Comparison of ENCODE assay signal across 20 cellular contexts in the genomic region with DNA sequence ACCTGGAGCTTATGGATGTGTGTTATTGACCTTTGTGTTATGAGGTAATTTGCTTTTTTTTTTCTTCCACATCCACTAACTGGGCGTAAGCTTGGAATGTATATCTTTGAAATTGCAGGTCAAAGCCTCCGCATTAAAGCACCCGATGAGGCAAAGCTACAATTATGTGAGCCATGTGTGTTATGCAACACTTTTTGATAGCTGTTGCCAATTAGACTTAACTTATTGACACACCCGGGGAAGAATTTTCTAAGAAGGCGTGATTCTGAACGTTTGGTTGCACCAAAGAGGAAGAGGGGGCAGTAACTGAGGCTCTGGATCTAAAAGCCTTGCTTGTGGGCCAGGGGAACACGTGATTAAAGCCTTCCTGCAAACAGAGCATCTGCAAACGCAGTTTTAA. TPM values are rescaled to one million over a fixed set of nuclear protein-coding genes. Genes with fewer than 3 reads are reported as not detected.
DNase-seq lines count a peak whose midpoint lies in the region; ATAC-seq, FAIRE-seq and TF ChIP-seq lines count a peak whose summit lies in the region.
"Had no signal": no experiment of that assay in that cellular context is flagged by ENCODE, and none has a peak within 500 bp of the region (broad histone marks: within the 10 kb centered on the region; RNA-seq: fewer than 3 reads in every experiment).

No MANE protein-coding gene starts in this region.

- H3K4me1 ChIP-seq in iPS-15b (ENCODE audit: control insufficient read depth, insufficient read depth, low read length) (no peaks in the 10 kb centered on the region), small intestine (ENCODE audit: control insufficient read depth in 2 of 2, insufficient read depth in 1 of 2, low read depth in 1 of 2, low read length in 1 of 2) (peaks cover 2 to 4% of the 10 kb centered on the region in 2 donors), adrenal gland (replicated peaks in 1 of 2) (no peaks in the 10 kb centered on the region)
- H3K4me1 ChIP-seq: left ventricle myocardium inferior had no signal

- intact Hi-C loops in adrenal gland (cut with DNase I) = loop anchor here in 1 of 2 donors (5.0 kb wide), 1 partner anchor 49 kb away; no protein-coding TSS in a partner anchor

- H3K9me3 ChIP-seq in iPS-15b (ENCODE audit: control insufficient read depth, insufficient read depth, low read length) (no peaks in the 10 kb centered on the region), small intestine (ENCODE audit: control insufficient read depth, low read depth) (no peaks in the 10 kb centered on the region), adrenal gland (replicated peaks in 1 of 3) (no peaks in the 10 kb centered on the region)
- H3K9me3 ChIP-seq: HAP-1, left ventricle myocardium inferior, spleen had no signal

- 16 to 57% (median 37%) methylated on average over 8 of the region's 8 CpGs for WGBS in small intestine, 3 donors
- 67 to 89% (median 75%) methylated on average over 8 of the region's 8 CpGs for WGBS in adrenal gland, 4 donors

- no peak for ATAC-seq in HG02973 (IDR thresholded peaks at IDR 0.05; ENCODE audit: unreplicated experiment)

- TF ChIP-seq POLR2A in adrenal gland (IDR thresholded peaks at IDR 0.05) = no peak

- no peaks in the 10 kb centered on the region for H3K27me3 ChIP-seq in iPS-15b (ENCODE audit: control insufficient read depth, insufficient read depth, low read length)
- no peaks in the 10 kb centered on the region for H3K27me3 ChIP-seq in small intestine (ENCODE audit: control insufficient read depth in 2 of 2, insufficient read depth in 2 of 2, low read length in 2 of 2)
- no peaks in the 10 kb centered on the region for H3K27me3 ChIP-seq in adrenal gland
- no peaks in the 10 kb centered on the region for H3K27me3 ChIP-seq in H7 (ENCODE audit: control insufficient read depth, insufficient read depth, low read length)
- H3K27me3 ChIP-seq: spleen had no signal

- H3K27ac ChIP-seq in small intestine (ENCODE audit: low read depth in 1 of 2, low read length in 1 of 2) (peak overlapping the region; percentile 45 to 84), adrenal gland (no peak overlapping the region)
- H3K27ac ChIP-seq: left ventricle myocardium inferior, spleen had no signal

- peak overlapping the region; percentile 41 for H3K9ac ChIP-seq in iPS-15b (ENCODE audit: low read depth, low read length)

- H3K4me3 ChIP-seq in iPS-15b (ENCODE audit: low read depth, low read length) (no peak overlapping the region), small intestine (ENCODE audit: low read depth in 1 of 2, low read length in 2 of 2) (no peak overlapping the region), adrenal gland (no peak overlapping the region), H7 (ENCODE audit: insufficient read depth, low read depth, low read length) (no peak overlapping the region)
- H3K4me3 ChIP-seq: HAP-1, left ventricle myocardium inferior, spleen had no signal

- no peak for FAIRE-seq in small intestine (lab: Jason Lieb, UNC)
- no peak for FAIRE-seq in RCC 7860 (lab: Jason Lieb, UNC)

- TF ChIP-seq CTCF in adrenal gland (IDR thresholded peaks at IDR 0.05) = no peak

- DNase-seq in HS-5 (ENCODE audit: low read depth) (peak; percentile 61), amniotic epithelial cell (ENCODE audit: low read depth) (peak; percentile 86), small intestine (peak; percentile 95), adrenal gland (no peak), H7 (no peak), RCC 7860 (ENCODE audit: low spot score) (no peak)
- DNase-seq: activated CD4-positive, alpha-beta T cell treated with anti-CD3 and anti-CD28 coated beads, Interleukin-2, amount 50 U/mL, for 4 hours; anterior cingulate cortex; CD4-positive, alpha-beta T cell; left ventricle myocardium inferior; NCI-H524 treated with DMSO at 0.1 percent for 48 hours; SHP77 treated with DMSO at 0.1 percent for 48 hours; spleen; substantia nigra had no signal

- H3K36me3 ChIP-seq in iPS-15b (ENCODE audit: control insufficient read depth, insufficient read depth, low read length) (no peaks in the 10 kb centered on the region), small intestine (ENCODE audit: control insufficient read depth in 2 of 2, insufficient read depth in 2 of 2, low read length in 2 of 2) (no peaks in the 10 kb centered on the region), adrenal gland (replicated peaks in 1 of 2) (no peaks in the 10 kb centered on the region), H7 (replicated peaks; ENCODE audit: control insufficient read depth, insufficient read depth, low read length) (no peaks in the 10 kb centered on the region)
- H3K36me3 ChIP-seq: HAP-1, left ventricle myocardium inferior, spleen had no signal

RNA-seq across cellular contexts. Expression of a gene that starts 0.6 kb away (rescaled TPM):
- polyA plus RNA-seq in small intestine (1 to 10 TPM in 1 of 3 donors, not detected in 2; 1.6 TPM), adrenal gland (under 1 TPM in 1 of 3 donors, not detected in 2; 0.07 TPM)
- total RNA-seq in adrenal gland = not detected
- 0.21 TPM in 1 of 2 replicates, not detected in the other for total RNA-seq in H7 (2014; rRNA removed; shearing (Covaris generic))
- total RNA-seq: activated T-helper 1 cell treated with anti-CD3 and anti-CD28 coated beads, Interleukin-12 subunit alpha, Interleukin-12 subunit beta, Interleukin-2, Interleukin-4 antibody, amounts not matched to agents 30 ng/mL and 10 ng/mL and 1 ng/mL, durations not matched to agents 14 hours and 24 hours and 36 hours; HT1080; neural crest cell had no signal

RNA-seq across cellular contexts. Expression of a gene that starts 2.7 kb away (rescaled TPM):
- polyA plus RNA-seq in small intestine (10 to 100 TPM; 18.6 to 74.0 (median 53.7) TPM), adrenal gland (10 to 100 TPM in 2 of 3 donors, 1 to 10 TPM in 1; 5.3 to 25.9 (median 11.8) TPM)
- 10 to 100 TPM in 5 of 8 donors, 1 to 10 TPM in 3; 6.3 to 49.4 (median 12.7) TPM for total RNA-seq in adrenal gland
- total RNA-seq in H7 (2014; rRNA removed; shearing (Covaris generic)) = not detected in 2 replicates
- total RNA-seq: neural crest cell had no signal

RNA-seq across cellular contexts. Expression of a gene that starts 8.8 kb away (rescaled TPM):
- 10 to 100 TPM in 1 of 3 donors, 1 to 10 TPM in 2; 1.1 to 11.6 (median 5.4) TPM for polyA plus RNA-seq in small intestine
- 10 to 100 TPM; 26.0 to 72.6 (median 47.1) TPM for total RNA-seq in adrenal gland
- 100 to 1,000 TPM in 1 of 3 donors, 10 to 100 TPM in 2; 40.4 to 139 (median 91.1) TPM for polyA plus RNA-seq in adrenal gland
- 0.48 and 1.5 TPM in 2 replicates for total RNA-seq in H7 (2014; rRNA removed; shearing (Covaris generic))

RNA-seq across cellular contexts. Expression of a gene that starts 59.7 kb away (rescaled TPM):
- polyA plus RNA-seq in small intestine (10 to 100 TPM; 33.8 to 57.3 (median 44.0) TPM), adrenal gland (100 to 1,000 TPM in 2 of 3 donors, 10 to 100 TPM in 1; 84.7 to 146 (median 134) TPM)
- total RNA-seq in adrenal gland = 100 to 1,000 TPM in 2 of 8 donors, 10 to 100 TPM in 6; 47.2 to 129 (median 70.4) TPM
- 13.3 and 17.2 TPM in 2 replicates for total RNA-seq in H7 (2014; rRNA removed; shearing (Covaris generic))

Comparison
In these comparisons a context has a peak if more than half of its experiments do, and no peak if none do; other contexts are left out.
1. DNase-seq: peak in HS-5 (single experiment), amniotic epithelial cell (single experiment) and small intestine (single experiment); none in adrenal gland (0 of 7), H7 (single experiment) and RCC 7860 (single experiment).
2. H3K27ac ChIP-seq: peak in small intestine (2 of 2); none in adrenal gland (0 of 5).
3. RNA of a gene that starts 8.8 kb away (total RNA-seq): 26.0 to 72.6 TPM in adrenal gland; 0.48 to 1.5 TPM in H7; every median in the first group is over 10 times any median in the second.